ENCODE assay signal across 8 cellular contexts in the genomic region with DNA sequence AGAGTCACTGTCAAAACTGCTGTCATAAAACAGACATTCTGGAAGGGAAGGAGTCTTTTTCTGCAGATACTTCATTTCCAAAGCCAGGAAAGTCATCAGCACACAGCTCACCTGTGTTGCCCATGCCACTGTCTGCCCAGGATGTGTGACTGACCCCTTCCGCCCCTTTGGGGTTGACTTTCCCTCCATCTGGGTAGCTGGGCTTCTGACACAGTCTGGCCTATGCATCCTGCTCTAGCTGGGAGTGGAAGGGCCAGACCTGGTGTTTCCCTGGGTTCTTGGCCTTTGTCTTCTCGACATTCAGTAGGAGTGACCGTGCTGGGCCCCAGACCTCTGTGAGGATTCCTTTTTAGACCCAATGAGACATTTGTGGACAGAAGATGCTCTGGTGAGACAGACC.
"Had no signal": no experiment of that assay in that cellular context is flagged by ENCODE, and none has a peak within 500 bp of the region (broad histone marks: within the 10 kb centered on the region; RNA-seq: fewer than 3 reads in every experiment).

No MANE protein-coding gene starts in this region.

- DNase-seq: GDM1, GF-D8 had no signal

- ATAC-seq: GM12878 had no signal

- H3K4me3 ChIP-seq: GM12878 had no signal

- FAIRE-seq: G401.6, GM12878, GM12891, GM12892, GM18507, GM19239 had no signal
